Comparison of ENCODE assay signal across 17 cellular contexts in genomic region chr16:89435051-89435450, GRCh38. TPM values are rescaled to one million over a fixed set of nuclear protein-coding genes. Genes with fewer than 3 reads are reported as not detected.
A peak's percentile ranks its signal among the peaks of the same experiment; 100 is the strongest.
DNase-seq lines count a peak whose midpoint lies in the region; ATAC-seq, FAIRE-seq and TF ChIP-seq lines count a peak whose summit lies in the region.
"Had no signal": no experiment of that assay in that cellular context is flagged by ENCODE, and none has a peak within 500 bp of the region (broad histone marks: within the 10 kb centered on the region; RNA-seq: fewer than 3 reads in every experiment).

No MANE protein-coding gene starts in this region.

- no peak for TF ChIP-seq POLR2A in GM12878 (IDR thresholded peaks at IDR 0.05; ENCODE audit: low read depth, low read length)

- peaks cover 9 to 21% of the 10 kb centered on the region in 2 experiments for H3K36me3 ChIP-seq in GM12878 (ENCODE audit: control insufficient read depth in 2 of 2, insufficient read depth in 2 of 2, low read length in 1 of 2)
- H3K36me3 ChIP-seq: colonic mucosa, left lung, transverse colon had no signal

- peaks cover 57% of the 10 kb centered on the region for H3K4me1 Mint-ChIP-seq in activated CD8-positive, alpha-beta memory T cell treated with anti-CD3 and anti-CD28 coated beads, Interleukin-2, amount 10 ng/mL, durations not matched to agents 7 days and 5 days
- peaks cover 21 to 47% (median 34%) of the 10 kb centered on the region in 3 donors for H3K4me1 Mint-ChIP-seq in IgD-negative memory B cell
- H3K4me1 Mint-ChIP-seq in stimulated activated effector memory CD8-positive, alpha-beta T cell treated with anti-CD3 and anti-CD28 coated beads, Interleukin-12 subunit alpha, Interleukin-12 subunit beta, amount 100 ng/mL, for 72 hours: peaks cover 30% of the 10 kb centered on the region

- BruUV-seq in GM12878 (replicated peaks; lab: Mats Ljungman, UMichigan): no TSS peak

- H3K4me3 Mint-ChIP-seq in activated CD8-positive, alpha-beta memory T cell treated with anti-CD3 and anti-CD28 coated beads, Interleukin-2, amount 10 ng/mL, durations not matched to agents 7 days and 5 days: peak overlapping the region; percentile 63
- H3K4me3 Mint-ChIP-seq in IgD-negative memory B cell: peak overlapping the region in 3 of 4 donors; percentile 48 to 77 (median 71)
- peak overlapping the region; percentile 70 for H3K4me3 Mint-ChIP-seq in stimulated activated effector memory CD8-positive, alpha-beta T cell treated with anti-CD3 and anti-CD28 coated beads, Interleukin-12 subunit alpha, Interleukin-12 subunit beta, amount 100 ng/mL, for 72 hours

- CTCF ChIA-PET in activated CD8-positive, alpha-beta memory T cell treated with anti-CD3 and anti-CD28 coated beads, Interleukin-2, amount 10 ng/mL, durations not matched to agents 7 days and 5 days (lab: Charles Lee): interaction anchor here (1.2 to 1.7 kb wide), 3 partner anchors 20 to 119 kb away, joined by 3 to 5 read pairs (median 4); partner anchors contain the start of gene SPG7
- CTCF ChIA-PET in GM12878 (lab: Yijun Ruan, JAX): interaction anchor here (0.6 to 1.1 kb wide), 4 partner anchors 9 to 80 kb away, joined by 3 to 4 read pairs (median 3); no protein-coding TSS in a partner anchor

- peaks cover 4% of the 10 kb centered on the region; the same call in 1 of the 3 replicates for H3K9me3 ChIP-seq in GM12878 (replicated peaks; ENCODE audit: control insufficient read depth, insufficient read depth, low read length)
- H3K9me3 ChIP-seq: colonic mucosa, left lung, transverse colon had no signal

- no peak overlapping the region for H3K4me3 ChIP-seq in GM12878
- H3K4me3 ChIP-seq: colonic mucosa, left lung, smooth muscle cell, transverse colon had no signal

- H3K27ac Mint-ChIP-seq in activated CD8-positive, alpha-beta memory T cell treated with anti-CD3 and anti-CD28 coated beads, Interleukin-2, amount 10 ng/mL, durations not matched to agents 7 days and 5 days: peak overlapping the region; percentile 63
- H3K27ac Mint-ChIP-seq in IgD-negative memory B cell: peak overlapping the region; percentile 84 to 94 (median 93)
- peak overlapping the region; percentile 79 for H3K27ac Mint-ChIP-seq in stimulated activated effector memory CD8-positive, alpha-beta T cell treated with anti-CD3 and anti-CD28 coated beads, Interleukin-12 subunit alpha, Interleukin-12 subunit beta, amount 100 ng/mL, for 72 hours

- RAD21 ChIA-PET in GM12878 (lab: Charles Lee; ENCODE audit: unreplicated experiment): no interaction called here

- H3K79me2 ChIP-seq in GM12878 (ENCODE audit: control insufficient read depth, insufficient read depth, low read length): peaks cover 95% of the 10 kb centered on the region

- TF ChIP-seq RAD21 in GM12878 (IDR thresholded peaks at IDR 0.05; ENCODE audit: insufficient read depth, low read depth, low read length): no peak

- POLR2A ChIA-PET in GM12878 (lab: Charles Lee): no interaction called here

- H3K9me3 Mint-ChIP-seq in activated CD8-positive, alpha-beta memory T cell treated with anti-CD3 and anti-CD28 coated beads, Interleukin-2, amount 10 ng/mL, durations not matched to agents 7 days and 5 days (ENCODE audit: low read depth): no peaks in the 10 kb centered on the region
- H3K9me3 Mint-ChIP-seq in IgD-negative memory B cell: no peaks in the 10 kb centered on the region
- H3K9me3 Mint-ChIP-seq in stimulated activated effector memory CD8-positive, alpha-beta T cell treated with anti-CD3 and anti-CD28 coated beads, Interleukin-12 subunit alpha, Interleukin-12 subunit beta, amount 100 ng/mL, for 72 hours: no peaks in the 10 kb centered on the region

- no peak for TF ChIP-seq EP300 in GM12878 (IDR thresholded peaks at IDR 0.05; ENCODE audit: borderline replicate concordance in 1 of 2, control insufficient read depth in 1 of 2, low read depth in 2 of 2, low read length in 2 of 2)

- peaks cover 34% of the 10 kb centered on the region; the same call in 1 of the 2 replicates for H4K20me1 ChIP-seq in GM12878 (ENCODE audit: control insufficient read depth, insufficient read depth)

- peaks cover 24% of the 10 kb centered on the region for H3K4me1 ChIP-seq in GM12878 (ENCODE audit: control insufficient read depth, insufficient read depth, low read length)

- no peak overlapping the region for H3K9ac ChIP-seq in GM12878 (ENCODE audit: control insufficient read depth, insufficient read depth, low read length)

- intact Hi-C loops in GM12878 (cut with micrococcal nuclease; ENCODE audit: unreplicated experiment): no loop called here

- peak; percentile 7 for ATAC-seq in activated CD8-positive, alpha-beta memory T cell treated with anti-CD3 and anti-CD28 coated beads, Interleukin-2, amount 10 ng/mL, durations not matched to agents 7 days and 5 days
- no peak for ATAC-seq in GM12878
- no peak for ATAC-seq in stimulated activated effector memory CD8-positive, alpha-beta T cell treated with anti-CD3 and anti-CD28 coated beads, Interleukin-12 subunit alpha, Interleukin-12 subunit beta, amount 100 ng/mL, for 72 hours
- ATAC-seq in GM19463 (IDR thresholded peaks at IDR 0.05; ENCODE audit: unreplicated experiment): no peak
- ATAC-seq: foreskin keratinocyte had no signal

- no peak overlapping the region for H3K27ac ChIP-seq in GM12878 (ENCODE audit: control insufficient read depth, insufficient read depth)
- H3K27ac ChIP-seq: colonic mucosa, foreskin keratinocyte, transverse colon had no signal

- SMC1A ChIA-PET in GM12878 (lab: Charles Lee; ENCODE audit: uncharacterized antibody, unreplicated experiment): interaction anchor here (0.9 kb wide), 3 partner anchors 15 to 50 kb away, joined by 3 read pairs; no protein-coding TSS in a partner anchor

- no peaks in the 10 kb centered on the region for H3K27me3 Mint-ChIP-seq in activated CD8-positive, alpha-beta memory T cell treated with anti-CD3 and anti-CD28 coated beads, Interleukin-2, amount 10 ng/mL, durations not matched to agents 7 days and 5 days
- no peaks in the 10 kb centered on the region for H3K27me3 Mint-ChIP-seq in IgD-negative memory B cell

- over 99% methylated on average over 6 of the region's 6 CpGs for WGBS in GM12878 (ENCODE audit: insufficient coverage, insufficient replicate concordance, low lambda C conversion rate, missing lambda C conversion rate)

- peak overlapping the region; percentile 36 for H3K4me2 ChIP-seq in GM12878 (ENCODE audit: control insufficient read depth, insufficient read depth)
- H3K4me2 ChIP-seq: smooth muscle cell had no signal

- no peak for DNase-seq in activated CD8-positive, alpha-beta memory T cell treated with anti-CD3 and anti-CD28 coated beads, Interleukin-2, amount 10 ng/mL, durations not matched to agents 7 days and 5 days
- DNase-seq in activated CD8-positive, alpha-beta memory T cell treated with anti-CD3 and anti-CD28 coated beads, Interleukin-2, amount 50 U/mL, for 4 hours: no peak
- DNase-seq in GM12878 (ENCODE audit: low read depth, low spot score) (no peak), NCI-H526 treated with DMSO at 0.1 percent for 48 hours (lab: John Stamatoyannopoulos, UW) (no peak), DMS79 (lab: John Stamatoyannopoulos, UW) (no peak)
- no peak for DNase-seq in stimulated activated effector memory CD8-positive, alpha-beta T cell treated with anti-CD3 and anti-CD28 coated beads, Interleukin-12 subunit alpha, Interleukin-12 subunit beta, amount 100 ng/mL, for 72 hours (ENCODE audit: low spot score in 2 of 2)
- DNase-seq: Calu3, colonic mucosa, foreskin keratinocyte, NCI-H1436, NCI-H2227 treated with DMSO at 0.1 percent for 48 hours had no signal

- no peak for FAIRE-seq in GM12878 (lab: Jason Lieb, UNC)
- FAIRE-seq: endothelial cell of umbilical vein had no signal

- no peaks in the 10 kb centered on the region for H3K27me3 ChIP-seq in GM12878 (replicated peaks in 1 of 2; ENCODE audit: control insufficient read depth in 2 of 2, insufficient read depth in 2 of 2, low read length in 1 of 2)
- H3K27me3 ChIP-seq: colonic mucosa, foreskin keratinocyte, left lung, transverse colon had no signal

- TF ChIP-seq CTCF in GM12878 (IDR thresholded peaks at IDR 0.05 in 2 of 3, conservative IDR thresholded peaks at IDR 0.05 in 1 of 3; ENCODE audit: control insufficient read depth in 2 of 3, extremely low read depth in 1 of 3, insufficient read depth in 1 of 3, low read depth in 3 of 3, low read length in 3 of 3): no peak

- in situ Hi-C loops in GM12878 (cut with MboI): no loop called here

- peaks cover 16% of the 10 kb centered on the region for H3K36me3 Mint-ChIP-seq in activated CD8-positive, alpha-beta memory T cell treated with anti-CD3 and anti-CD28 coated beads, Interleukin-2, amount 10 ng/mL, durations not matched to agents 7 days and 5 days
- H3K36me3 Mint-ChIP-seq in IgD-negative memory B cell: peaks cover 3% of the 10 kb centered on the region
- peaks cover 54% of the 10 kb centered on the region for H3K36me3 Mint-ChIP-seq in stimulated activated effector memory CD8-positive, alpha-beta T cell treated with anti-CD3 and anti-CD28 coated beads, Interleukin-12 subunit alpha, Interleukin-12 subunit beta, amount 100 ng/mL, for 72 hours

- H2AFZ ChIP-seq in GM12878 (ENCODE audit: control insufficient read depth, low read depth, low read length): no peak overlapping the region

TF ChIP-seq in GM12878, 131 proteins besides CTCF, POLR2A, EP300 and RAD21 (continues in another document):
- TF ChIP-seq RCOR1 (conservative IDR thresholded peaks at IDR 0.05; ENCODE audit: low read depth, low read length): no peak
- TF ChIP-seq SPI1 (IDR thresholded peaks at IDR 0.05; ENCODE audit: borderline replicate concordance, insufficient read depth, low read depth, low read length): no peak
- no peak for TF ChIP-seq ZNF24 (IDR thresholded peaks at IDR 0.05)
- TF ChIP-seq ZNF207 (IDR thresholded peaks at IDR 0.05; ENCODE audit: borderline replicate concordance): no peak

RNA-seq across cellular contexts. Expression of gene ANKRD11, which starts 55.3 kb away (rescaled TPM):
- 100 to 1,000 TPM; 184 to 235 TPM for total RNA-seq in activated CD8-positive, alpha-beta memory T cell treated with anti-CD3 and anti-CD28 coated beads, Interleukin-2, amount 10 ng/mL, durations not matched to agents 7 days and 5 days
- polyA plus RNA-seq in IgD-negative memory B cell: 11.6 TPM
- 326 and 358 TPM in 2 replicates for total RNA-seq in GM12878 (2013; cell fraction: nucleolus; rRNA removed)
- 30.3 and 34.7 TPM in 2 replicates for total RNA-seq in GM12878 (2014; rRNA removed)
- 26.2 and 26.3 TPM in 2 replicates for total RNA-seq in GM12878 (2014; rRNA removed; fragmentation: Illumina TruSeq; extraction: Trizol)
- 103 and 106 TPM in 2 replicates for total RNA-seq in GM12878 (2021)
- polyA plus RNA-seq in GM12878 (2011; ENCODE audit: low read depth): 26.1 TPM
- 25.8 and 28.4 TPM in 2 replicates for polyA plus RNA-seq in GM12878 (2011; rRNA removed)
- polyA plus RNA-seq in GM12878 (2011; cell fraction: cytosol; rRNA removed): 30.6 and 37.2 TPM in 2 replicates
- polyA plus RNA-seq in GM12878 (2011; cell fraction: nucleus; rRNA removed): 127 and 191 TPM in 2 replicates
- 64.4 and 70.9 TPM in 2 replicates for polyA plus RNA-seq in GM12878 (2012)
- 23.9 and 35.9 TPM in 2 replicates for polyA plus RNA-seq in GM12878 (2014; fragmentation: Illumina TruSeq; extraction: Trizol)
- polyA plus RNA-seq in GM12878 (2014; fragmentation: Nextera tagmentation; extraction: Ambion mirVana): 1 to 10 TPM; 5.1 to 8.7 TPM
- 80.1 and 85.5 TPM in 2 replicates for polyA plus RNA-seq in GM12878 (2014; rRNA removed)
- polyA plus RNA-seq in GM12878 (2016; fragmentation: Nextera tagmentation; extraction: Ambion mirVana): 10 to 100 TPM; 18.2 to 18.6 TPM
- polyA minus RNA-seq in GM12878 (2011; rRNA and poly(A)+ RNA removed): 24.9 and 46.7 TPM in 2 replicates
- polyA minus RNA-seq in GM12878 (2011; cell fraction: cytosol; rRNA and poly(A)+ RNA removed): 22.9 and 24.1 TPM in 2 replicates
- 31.7 and 60.0 TPM in 2 replicates for polyA minus RNA-seq in GM12878 (2011; cell fraction: nucleus; rRNA and poly(A)+ RNA removed)
